Comparison of ENCODE assay signal across 26 cellular contexts in genomic region chr6:159307246-159307790, GRCh38.
"Had no signal": no experiment of that assay in that cellular context is flagged by ENCODE, and none has a peak within 500 bp of the region (broad histone marks: within the 10 kb centered on the region; RNA-seq: fewer than 3 reads in every experiment).

No MANE protein-coding gene starts in this region.

- H3K4me2 ChIP-seq: neural progenitor cell had no signal

- ATAC-seq: gastrocnemius medialis; left lung; naive thymus-derived CD8-positive, alpha-beta T cell; stimulated activated naive CD8-positive, alpha-beta T cell treated with anti-CD3 and anti-CD28 coated beads, Interleukin-15, Interleukin-2, amounts not matched to agents 100 U/mL and 50 U/mL, for 24 hours; WTC11 had no signal

- H3K4me1 ChIP-seq: gastrocnemius medialis, left lung, neural progenitor cell, spleen, suprapubic skin had no signal

- H3K27ac Mint-ChIP-seq: activated naive CD8-positive, alpha-beta T cell treated with anti-CD3 and anti-CD28 coated beads, Interleukin-2, amount 10 ng/mL, durations not matched to agents 7 days and 5 days; activated T-cell treated with anti-CD3 and anti-CD28 coated beads, Interleukin-2, amount 50 U/mL, for 24 hours; activated T-helper 2 cell treated with anti-CD3 and anti-CD28 coated beads, Interferon-gamma antibody, Interleukin-2, Interleukin-4, amounts not matched to agents 10 μg/mL and 5 μg/mL and 100 μg/mL, durations not matched to agents 14 hours and 24 hours and 36 hours; brain; mesothelial cell of epicardium; naive thymus-derived CD8-positive, alpha-beta T cell; neural progenitor cell; T-helper 1 cell treated with Interleukin-12 subunit alpha and Interleukin-12 subunit beta and Interleukin-4 antibody, amounts not matched to agents 30 μg/mL and 1 μg/mL, for 36 hours; WTC11 had no signal

- H3K27ac ChIP-seq: gastrocnemius medialis, left lung, neural progenitor cell, spleen, suprapubic skin, tibial nerve had no signal

- H3K4me3 ChIP-seq: gastrocnemius medialis, left lung, neural progenitor cell, spleen, suprapubic skin, tibial nerve had no signal

- DNase-seq: activated CD8-positive, alpha-beta memory T cell treated with anti-CD3 and anti-CD28 coated beads for 24 hours; activated CD8-positive, alpha-beta memory T cell treated with anti-CD3 and anti-CD28 coated beads, Interleukin-2, amount 50 U/mL, for 4 hours; activated naive CD4-positive, alpha-beta T cell treated with Interleukin-2 at 50 U/mL for 16 hours; activated naive CD8-positive, alpha-beta T cell treated with anti-CD3 and anti-CD28 coated beads, Interleukin-2, amount 10 ng/mL, durations not matched to agents 7 days and 5 days; activated T-cell treated with anti-CD3 and anti-CD28 coated beads, Interleukin-2, amount 50 U/mL, for 24 hours; amygdala; dermis blood vessel endothelial cell; effector CD8-positive, alpha-beta T cell; gastrocnemius medialis; hippocampal formation; kidney glomerular epithelial cell; left lung; naive thymus-derived CD8-positive, alpha-beta T cell; retina; spleen; stimulated activated CD4-positive, alpha-beta T cell treated with anti-CD3 and anti-CD28 coated beads, Interleukin-4, amount 100 ng/mL, for 24 hours; stimulated activated naive CD8-positive, alpha-beta T cell treated with anti-CD3 and anti-CD28 coated beads, Interleukin-15, Interleukin-2, amounts not matched to agents 100 U/mL and 50 U/mL, for 24 hours; T1000 had no signal

- H3K4me3 Mint-ChIP-seq: activated naive CD8-positive, alpha-beta T cell treated with anti-CD3 and anti-CD28 coated beads, Interleukin-2, amount 10 ng/mL, durations not matched to agents 7 days and 5 days; activated T-cell treated with anti-CD3 and anti-CD28 coated beads, Interleukin-2, amount 50 U/mL, for 24 hours; mesothelial cell of epicardium; naive thymus-derived CD8-positive, alpha-beta T cell; neural progenitor cell; T-helper 1 cell treated with Interleukin-12 subunit alpha and Interleukin-12 subunit beta and Interleukin-4 antibody, amounts not matched to agents 30 μg/mL and 1 μg/mL, for 36 hours; WTC11 had no signal

- H3K9me3 Mint-ChIP-seq: activated naive CD8-positive, alpha-beta T cell treated with anti-CD3 and anti-CD28 coated beads, Interleukin-2, amount 10 ng/mL, durations not matched to agents 7 days and 5 days; activated T-cell treated with anti-CD3 and anti-CD28 coated beads, Interleukin-2, amount 50 U/mL, for 24 hours; activated T-helper 2 cell treated with anti-CD3 and anti-CD28 coated beads, Interferon-gamma antibody, Interleukin-2, Interleukin-4, amounts not matched to agents 10 μg/mL and 5 μg/mL and 100 μg/mL, durations not matched to agents 14 hours and 24 hours and 36 hours; mesothelial cell of epicardium; neural progenitor cell; T-helper 1 cell treated with Interleukin-12 subunit alpha and Interleukin-12 subunit beta and Interleukin-4 antibody, amounts not matched to agents 30 μg/mL and 1 μg/mL, for 36 hours had no signal

- H2AFZ ChIP-seq: neural progenitor cell had no signal

- H3K4me1 Mint-ChIP-seq: activated naive CD8-positive, alpha-beta T cell treated with anti-CD3 and anti-CD28 coated beads, Interleukin-2, amount 10 ng/mL, durations not matched to agents 7 days and 5 days; mesothelial cell of epicardium; naive thymus-derived CD8-positive, alpha-beta T cell; WTC11 had no signal

- H3K36me3 Mint-ChIP-seq: activated naive CD8-positive, alpha-beta T cell treated with anti-CD3 and anti-CD28 coated beads, Interleukin-2, amount 10 ng/mL, durations not matched to agents 7 days and 5 days; brain; mesothelial cell of epicardium; naive thymus-derived CD8-positive, alpha-beta T cell; neural progenitor cell; WTC11 had no signal

- H3K9me3 ChIP-seq: gastrocnemius medialis, left lung, spleen, suprapubic skin, tibial nerve had no signal

- H3K36me3 ChIP-seq: gastrocnemius medialis, left lung, neural progenitor cell, spleen, suprapubic skin, tibial nerve had no signal

- H3K9ac ChIP-seq: neural progenitor cell had no signal

- H3K27me3 ChIP-seq: gastrocnemius medialis, left lung, neural progenitor cell, suprapubic skin, tibial nerve had no signal
